In the genomic region with DNA sequence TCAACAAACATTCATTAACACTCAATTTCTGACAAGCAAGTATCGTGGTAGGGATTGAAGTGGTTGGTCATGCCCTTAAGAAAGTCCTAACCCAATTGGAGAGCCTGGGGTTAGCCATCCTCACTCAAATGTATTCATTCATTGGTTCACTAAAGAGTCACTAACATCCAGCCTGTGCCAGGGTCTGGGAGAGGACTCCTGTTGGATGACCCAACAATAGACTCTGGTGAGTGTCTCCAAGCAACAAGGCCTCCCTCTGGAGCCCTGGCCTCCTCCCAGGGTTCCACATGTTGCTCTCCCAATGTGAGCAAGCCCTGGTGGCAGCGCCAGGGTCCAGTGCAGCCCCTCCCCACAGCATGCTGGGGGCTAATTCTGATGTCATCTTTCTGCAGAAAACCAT, we compare ENCODE assay signal across 11 cellular contexts. TPM values are rescaled to one million over a fixed set of nuclear protein-coding genes. Genes with fewer than 3 reads are reported as not detected.
"Had no signal": no experiment of that assay in that cellular context is flagged by ENCODE, and none has a peak within 500 bp of the region (broad histone marks: within the 10 kb centered on the region; RNA-seq: fewer than 3 reads in every experiment).

A gene (plus strand): TSS at position 301 of the 400 bp plus-strand sequence. CDS start 185 bp downstream, outside the sequence.

- H3K36me3 ChIP-seq: HAP-1 had no signal

- H3K9me3 ChIP-seq: HAP-1 had no signal

- H3K4me2 ChIP-seq: GM23338 had no signal

- H3K27ac ChIP-seq: GM23248 had no signal

- ATAC-seq: GM23338, HCT116 had no signal

- H2AFZ ChIP-seq: GM23248, GM23338 had no signal

- H3K4me1 ChIP-seq: HAP-1 had no signal

- H3K9ac ChIP-seq: GM23248 had no signal

- DNase-seq: GM23248, GOT3, H7, H9, HCEC 1CT, HFFc6 had no signal

- H3K4me3 ChIP-seq: GM23248, GM23338, HAP-1 had no signal

- FAIRE-seq: H54 had no signal

RNA-seq across cellular contexts. Expression of the gene that starts here (rescaled TPM):
- total RNA-seq: GM23248, GM23338, H4, H7, H9, HFFc6 had no signal
- polyA plus RNA-seq: GM23248, GM23338 had no signal
